Comparison of ENCODE assay signal across 9 cellular contexts in the genomic region with DNA sequence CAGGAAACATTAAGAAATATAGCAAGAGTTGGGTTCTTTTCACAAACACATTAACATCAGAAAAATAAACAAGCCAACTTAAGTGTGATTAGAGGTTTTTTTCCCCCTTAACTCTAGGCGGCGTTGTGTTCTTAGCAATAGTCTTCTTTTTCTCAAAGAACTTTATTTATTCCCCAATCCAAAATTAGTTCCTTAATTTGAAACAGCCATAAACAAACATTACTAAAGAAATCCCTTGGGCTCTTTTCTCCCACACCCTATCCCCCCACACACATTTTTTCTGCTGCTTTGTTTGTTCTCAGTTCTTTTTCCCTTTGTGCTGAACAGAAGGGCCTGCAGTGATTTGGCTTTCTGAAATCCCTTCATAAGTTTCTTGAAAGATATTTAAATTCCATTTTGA. TPM values are rescaled to one million over a fixed set of nuclear protein-coding genes. Genes with fewer than 3 reads are reported as not detected.
DNase-seq lines count a peak whose midpoint lies in the region; ATAC-seq and TF ChIP-seq lines count a peak whose summit lies in the region.
"Had no signal": no experiment of that assay in that cellular context is flagged by ENCODE, and none has a peak within 500 bp of the region (broad histone marks: within the 10 kb centered on the region; RNA-seq: fewer than 3 reads in every experiment).

No MANE protein-coding gene starts in this region.

- H3K27ac ChIP-seq in lower lobe of right lung, result no peak overlapping the region

- H3K4me3 ChIP-seq in AG10803 (ENCODE audit: low read length), result no peak overlapping the region
- no peak overlapping the region for H3K4me3 ChIP-seq in cardiac fibroblast (replicated peaks in 1 of 2; ENCODE audit: low read depth in 2 of 2, low read length in 2 of 2)
- H3K4me3 ChIP-seq in lower lobe of right lung, result no peak overlapping the region

- ATAC-seq in lower lobe of right lung (no peak), HG02571 (IDR thresholded peaks at IDR 0.05; ENCODE audit: unreplicated experiment) (no peak)
- ATAC-seq in stimulated activated naive CD8-positive, alpha-beta T cell treated with anti-CD3 and anti-CD28 coated beads, Interleukin-15, Interleukin-2, amounts not matched to agents 100 U/mL and 50 U/mL, for 24 hours, result no peak

- no peaks in the 10 kb centered on the region for H3K9me3 ChIP-seq in lower lobe of right lung

- peak; percentile 84 for DNase-seq in AG10803 (ENCODE audit: low read depth)
- peak; percentile 37 to 82 for DNase-seq in Kasumi-1 (lab: John Stamatoyannopoulos, UW)
- peak; percentile 69 to 70 for DNase-seq in cardiac fibroblast (ENCODE audit: low read depth in 2 of 2)
- no peak for DNase-seq in lower lobe of right lung
- no peak for DNase-seq in T-helper 9 cell
- DNase-seq in posterior cingulate gyrus, result no peak
- DNase-seq in stimulated activated naive CD8-positive, alpha-beta T cell treated with anti-CD3 and anti-CD28 coated beads, Interleukin-15, Interleukin-2, amounts not matched to agents 100 U/mL and 50 U/mL, for 24 hours, result no peak
- DNase-seq: DMS 273 treated with DMSO at 0.1 percent for 48 hours had no signal

- H3K36me3 ChIP-seq in lower lobe of right lung, result no peaks in the 10 kb centered on the region

- intact Hi-C loops in lower lobe of right lung (cut with DNase I), result no loop called here
- intact Hi-C loops in posterior cingulate gyrus (cut with DNase I), result no loop called here

- H3K4me1 ChIP-seq in lower lobe of right lung, result peaks cover 11% of the 10 kb centered on the region

- peak; percentile 76 for TF ChIP-seq CTCF in AG10803 (conservative IDR thresholded peaks at IDR 0.05; ENCODE audit: low read length)
- peak; percentile 60 for TF ChIP-seq CTCF in cardiac fibroblast (IDR thresholded peaks at IDR 0.05; ENCODE audit: low read depth, low read length)
- TF ChIP-seq CTCF in lower lobe of right lung (IDR thresholded peaks at IDR 0.05), result peak; percentile 34

- H3K27me3 ChIP-seq in lower lobe of right lung (ENCODE audit: low read depth), result no peaks in the 10 kb centered on the region

RNA-seq across cellular contexts. Expression of a gene that starts 13.2 kb away (rescaled TPM):
- 123 TPM for total RNA-seq in lower lobe of right lung

Comparison
In these comparisons a context has a peak if more than half of its experiments do, and no peak if none do; other contexts are left out.
1. DNase-seq: peak in AG10803 (single experiment), Kasumi-1 (2 of 2) and cardiac fibroblast (2 of 2); none in lower lobe of right lung (single experiment), T-helper 9 cell (single experiment), posterior cingulate gyrus (0 of 10) and stimulated activated naive CD8-positive, alpha-beta T cell treated with anti-CD3 and anti-CD28 coated beads, Interleukin-15, Interleukin-2, amounts not matched to agents 100 U/mL and 50 U/mL, for 24 hours (single experiment).
2. Peak in every context shown above with its lines, with median percentiles within 50 percentile points of each other: CTCF ChIP-seq.